Comparison of ENCODE assay signal across 8 cellular contexts in the genomic region with DNA sequence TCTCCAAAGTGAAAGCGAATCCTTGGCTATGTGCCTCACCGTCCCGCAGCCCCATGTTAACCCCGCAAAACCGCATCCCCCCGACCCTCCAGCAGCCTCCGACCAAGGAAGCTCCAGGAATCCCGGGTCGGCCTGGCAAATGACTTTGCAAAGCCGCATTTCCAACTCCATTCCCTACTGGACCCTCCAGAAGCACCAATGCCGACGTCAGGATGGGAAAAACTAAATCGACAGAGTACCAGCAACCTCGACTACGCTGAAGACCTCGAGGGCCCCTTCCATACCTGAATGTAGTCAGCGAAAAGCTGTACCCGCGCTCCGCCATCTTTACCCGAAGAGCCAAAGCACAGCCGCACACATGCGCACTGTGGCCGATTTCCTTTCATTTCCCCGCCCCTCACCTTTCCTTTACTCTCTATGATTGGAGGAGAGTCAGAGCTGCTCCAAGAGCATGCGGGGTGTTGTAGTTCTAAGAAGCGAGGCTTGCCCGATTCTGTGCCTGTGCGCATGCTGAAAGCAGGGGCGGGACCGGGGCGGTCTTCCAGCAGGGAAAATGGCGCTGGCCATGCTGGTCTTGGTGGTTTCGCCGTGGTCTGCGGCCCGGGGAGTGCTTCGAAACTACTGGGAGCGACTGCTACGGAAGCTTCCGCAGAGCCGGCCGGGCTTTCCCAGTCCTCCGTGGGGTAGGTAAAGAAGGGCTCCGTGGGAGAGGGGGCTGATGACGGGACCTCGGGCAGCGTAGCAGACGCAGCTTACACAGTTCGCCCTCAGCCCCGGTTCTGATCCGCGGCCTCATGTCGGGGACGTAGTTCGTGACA. TPM values are rescaled to one million over a fixed set of nuclear protein-coding genes. Genes with fewer than 3 reads are reported as not detected.
DNase-seq lines count a peak whose midpoint lies in the region; ATAC-seq and TF ChIP-seq lines count a peak whose summit lies in the region.

TSS of gene MRPL32 (plus strand) at position 543 of the 818 bp plus-strand sequence. CDS start at position 554, 11 bp downstream.
TSS of gene PSMA2 (minus strand) at position 341 of the 818 bp plus-strand sequence. CDS start at position 325, 16 bp downstream.

- H3K27ac ChIP-seq in coronary artery = peak within 1 kb of the TSS; percentile 83 to 89
- peak within 1 kb of the TSS; percentile 69 for H3K27ac ChIP-seq in layer of hippocampus (ENCODE audit: low read depth, low read length)

- H3K9me3 Mint-ChIP-seq in activated CD4-positive, alpha-beta T cell treated with anti-CD3 and anti-CD28 coated beads, Interleukin-2, amount 10 ng/mL, durations not matched to agents 24 days and 14 days = no peaks in the 10 kb centered on the region

- peak; percentile 100 for ATAC-seq in GM19324 (IDR thresholded peaks at IDR 0.05; ENCODE audit: low FRiP score, unreplicated experiment)
- peak; percentile 97 for ATAC-seq in HG03469 (IDR thresholded peaks at IDR 0.05; ENCODE audit: unreplicated experiment)

- DNase-seq in BJ (ENCODE audit: low read depth) (peak; percentile 92), NCI-H526 treated with DMSO at 0.1 percent for 48 hours (lab: John Stamatoyannopoulos, UW) (peak; percentile 95), coronary artery (ENCODE audit: low spot score) (peak; percentile 96)
- DNase-seq in activated CD4-positive, alpha-beta T cell treated with anti-CD3 and anti-CD28 coated beads, Interleukin-2, amount 10 ng/mL, durations not matched to agents 24 days and 14 days = peak; percentile 99
- DNase-seq in stimulated activated CD4-positive, alpha-beta T cell treated with anti-CD3 and anti-CD28 coated beads, Interleukin-1b, Interleukin-23, amount 100 ng/mL, for 4 hours (ENCODE audit: low read depth in 2 of 2) = peak; percentile 84 to 90

- H3K36me3 ChIP-seq in BJ (ENCODE audit: control insufficient read depth, insufficient read depth, low read length) = peaks cover under 1% of the 10 kb centered on the region; the same call in 1 of the 2 replicates

- peaks cover 47% of the 10 kb centered on the region for H3K36me3 Mint-ChIP-seq in activated CD4-positive, alpha-beta T cell treated with anti-CD3 and anti-CD28 coated beads, Interleukin-2, amount 10 ng/mL, durations not matched to agents 24 days and 14 days (ENCODE audit: low read depth)

- intact Hi-C loops in activated CD4-positive, alpha-beta T cell treated with anti-CD3 and anti-CD28 coated beads, Interleukin-2, amount 10 ng/mL, durations not matched to agents 24 days and 14 days (cut with micrococcal nuclease) = loop anchor here (1.0 to 10.0 kb wide), 5 partner anchors 8 to 1047 kb away; partner anchors contain the start of genes C7orf25 and STK17A

- peak within 1 kb of the TSS; percentile 89 for H3K4me3 ChIP-seq in BJ (ENCODE audit: low read depth, low read length)
- peak within 1 kb of the TSS; percentile 94 for H3K4me3 ChIP-seq in coronary artery

- POLR2A ChIA-PET in BJ (lab: Charles Lee) = interaction anchor here (0.7 to 0.9 kb wide), 2 partner anchors 41 to 972 kb away, joined by 3 to 7 read pairs; no protein-coding TSS in a partner anchor

- no peak for TF ChIP-seq CTCF in BJ (IDR thresholded peaks at IDR 0.05; ENCODE audit: insufficient read depth, low read depth, low read length)
- TF ChIP-seq CTCF in coronary artery (IDR thresholded peaks at IDR 0.05) = no peak

- peaks cover 53% of the 10 kb centered on the region for H3K4me1 Mint-ChIP-seq in activated CD4-positive, alpha-beta T cell treated with anti-CD3 and anti-CD28 coated beads, Interleukin-2, amount 10 ng/mL, durations not matched to agents 24 days and 14 days

- H3K27me3 Mint-ChIP-seq in activated CD4-positive, alpha-beta T cell treated with anti-CD3 and anti-CD28 coated beads, Interleukin-2, amount 10 ng/mL, durations not matched to agents 24 days and 14 days = no peaks in the 10 kb centered on the region

- peak within 1 kb of the TSS; percentile 97 for H3K4me3 Mint-ChIP-seq in activated CD4-positive, alpha-beta T cell treated with anti-CD3 and anti-CD28 coated beads, Interleukin-2, amount 10 ng/mL, durations not matched to agents 24 days and 14 days

- CTCF ChIA-PET in BJ (lab: Yijun Ruan, JAX) = interaction anchor here (0.7 to 4.3 kb wide), 10 partner anchors 10 to 991 kb away, joined by 3 to 19 read pairs (median 6); no protein-coding TSS in a partner anchor

- H3K27me3 ChIP-seq in BJ (ENCODE audit: control insufficient read depth, insufficient read depth, low read length) = no peaks in the 10 kb centered on the region
- no peaks in the 10 kb centered on the region for H3K27me3 ChIP-seq in layer of hippocampus (ENCODE audit: control insufficient read depth, insufficient read depth, low read length)

- H3K27ac Mint-ChIP-seq in activated CD4-positive, alpha-beta T cell treated with anti-CD3 and anti-CD28 coated beads, Interleukin-2, amount 10 ng/mL, durations not matched to agents 24 days and 14 days = peak within 1 kb of the TSS; percentile 99

RNA-seq across cellular contexts. Expression of gene MRPL32, which starts in this region (rescaled TPM):
- polyA plus RNA-seq in BJ (2011; rRNA removed) = 35.6 and 44.5 TPM in 2 replicates
- 4.4 and 5.9 TPM in 2 replicates for polyA minus RNA-seq in BJ (2011; rRNA and poly(A)+ RNA removed)
- 81.6 and 89.1 TPM in 2 replicates for total RNA-seq in activated CD4-positive, alpha-beta T cell treated with anti-CD3 and anti-CD28 coated beads, Interleukin-2, amount 10 ng/mL, durations not matched to agents 24 days and 14 days

RNA-seq across cellular contexts. Expression of gene PSMA2, which starts in this region (rescaled TPM):
- 50.8 and 101 TPM in 2 replicates for polyA plus RNA-seq in BJ (2011; rRNA removed)
- polyA minus RNA-seq in BJ (2011; rRNA and poly(A)+ RNA removed) = 6.4 and 7.0 TPM in 2 replicates
- total RNA-seq in activated CD4-positive, alpha-beta T cell treated with anti-CD3 and anti-CD28 coated beads, Interleukin-2, amount 10 ng/mL, durations not matched to agents 24 days and 14 days = 202 and 209 TPM in 2 replicates

Comparison
In these comparisons a context has a peak if more than half of its experiments do, and no peak if none do; other contexts are left out.
1. Peak in every context shown above with its lines: DNase-seq, ATAC-seq, H3K4me3 ChIP-seq and H3K27ac ChIP-seq.